ENCODE assay signal across 29 cellular contexts in the genomic region with DNA sequence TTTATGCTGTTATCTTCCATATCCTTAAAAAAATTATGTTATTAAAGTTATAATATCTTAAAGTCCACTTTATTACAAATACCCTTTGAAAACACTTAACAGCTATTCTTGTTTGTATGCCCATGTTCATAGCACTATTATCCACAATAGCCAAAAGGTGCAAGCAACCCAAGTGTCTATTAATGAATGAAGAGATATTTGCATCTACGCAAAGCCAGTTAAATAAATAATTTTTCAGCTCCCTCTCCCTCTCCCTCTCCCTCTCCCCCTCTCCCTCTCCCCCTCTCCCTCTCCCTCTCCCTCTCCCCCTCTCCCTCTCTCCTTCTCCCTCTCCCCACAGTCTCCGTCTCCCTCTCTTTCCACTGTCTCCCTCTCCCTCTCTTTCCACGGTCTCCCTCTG.
"Had no signal": no experiment of that assay in that cellular context is flagged by ENCODE, and none has a peak within 500 bp of the region (broad histone marks: within the 10 kb centered on the region; RNA-seq: fewer than 3 reads in every experiment).

No MANE protein-coding gene starts in this region.

- H3K4me3 Mint-ChIP-seq: naive thymus-derived CD4-positive, alpha-beta T cell; natural killer cell; nephron; neural crest cell; stimulated activated effector memory CD8-positive, alpha-beta T cell treated with anti-CD3 and anti-CD28 coated beads, Interleukin-12 subunit alpha, Interleukin-12 subunit beta, amount 100 ng/mL, for 72 hours; stimulated activated naive B cell treated with anti-CD40 and anti-IgM and Interleukin-4, amounts not matched to agents 10 μg/mL and 1 μg/mL and 100 μg/mL, for 72 hours; stimulated activated naive CD8-positive, alpha-beta T cell treated with anti-CD3 and anti-CD28 coated beads, Interleukin-15, Interleukin-2, amounts not matched to agents 100 ng/mL and 50 ng/mL, for 24 hours had no signal

- DNase-seq: naive thymus-derived CD4-positive, alpha-beta T cell; natural killer cell; nucleus accumbens; ovary; psoas muscle; right cardiac atrium; stimulated activated CD4-positive, alpha-beta T cell treated with anti-CD3 and anti-CD28 coated beads, Interleukin-15, amount 100 ng/mL, for 24 hours; stimulated activated CD4-positive, alpha-beta T cell treated with anti-CD3 and anti-CD28 coated beads, Interleukin-2, amount 100 ng/mL, for 24 hours; stimulated activated CD4-positive, alpha-beta T cell treated with anti-CD3 and anti-CD28 coated beads, Interleukin-2, amount 100 ng/mL, for 48 hours; stimulated activated CD4-positive, alpha-beta T cell treated with anti-CD3 and anti-CD28 coated beads, Interleukin-4, amount 100 ng/mL, for 24 hours; stimulated activated naive B cell treated with anti-CD40 and anti-IgM and Interleukin-4, amounts not matched to agents 10 μg/mL and 1 μg/mL and 100 μg/mL, for 72 hours; stimulated activated naive CD4-positive, alpha-beta T cell treated with Interleukin-2 at 50 U/mL for 16 hours; stomach; thyroid gland; trophoblast cell; upper lobe of left lung had no signal

- H3K9me3 Mint-ChIP-seq: naive thymus-derived CD4-positive, alpha-beta T cell; natural killer cell; neural crest cell; stimulated activated effector memory CD8-positive, alpha-beta T cell treated with anti-CD3 and anti-CD28 coated beads, Interleukin-12 subunit alpha, Interleukin-12 subunit beta, amount 100 ng/mL, for 72 hours; stimulated activated naive B cell treated with anti-CD40 and anti-IgM and Interleukin-4, amounts not matched to agents 10 μg/mL and 1 μg/mL and 100 μg/mL, for 72 hours; stimulated activated naive CD8-positive, alpha-beta T cell treated with anti-CD3 and anti-CD28 coated beads, Interleukin-15, Interleukin-2, amounts not matched to agents 100 ng/mL and 50 ng/mL, for 24 hours had no signal

- H3K4me1 Mint-ChIP-seq: natural killer cell; neural crest cell; stimulated activated effector memory CD8-positive, alpha-beta T cell treated with anti-CD3 and anti-CD28 coated beads, Interleukin-12 subunit alpha, Interleukin-12 subunit beta, amount 100 ng/mL, for 72 hours had no signal

- H3K27ac Mint-ChIP-seq: natural killer cell; nephron; progenitor cell of endocrine pancreas; stimulated activated naive B cell treated with anti-CD40 and anti-IgM and Interleukin-4, amounts not matched to agents 10 μg/mL and 1 μg/mL and 100 μg/mL, for 72 hours; stimulated activated naive CD8-positive, alpha-beta T cell treated with anti-CD3 and anti-CD28 coated beads, Interleukin-15, Interleukin-2, amounts not matched to agents 100 ng/mL and 50 ng/mL, for 24 hours had no signal

- H3K27ac ChIP-seq: neutrophil, ovary, parathyroid adenoma, psoas muscle, skin epidermis, stomach, thoracic aorta, thyroid gland, tibial nerve, upper lobe of left lung, vagina had no signal

- H3K4me1 ChIP-seq: parathyroid adenoma, psoas muscle, stomach, thyroid gland, upper lobe of left lung, vagina had no signal

- ATAC-seq: naive thymus-derived CD4-positive, alpha-beta T cell; natural killer cell; psoas muscle; right cardiac atrium; sciatic nerve; stimulated activated effector memory CD8-positive, alpha-beta T cell treated with anti-CD3 and anti-CD28 coated beads, Interleukin-12 subunit alpha, Interleukin-12 subunit beta, amount 100 ng/mL, for 72 hours; stimulated activated naive B cell treated with anti-CD40 and anti-IgM and Interleukin-4, amounts not matched to agents 10 μg/mL and 1 μg/mL and 100 μg/mL, for 72 hours had no signal

- FAIRE-seq: urothelium cell line had no signal

- H2AFZ ChIP-seq: parathyroid adenoma had no signal

- H3K4me3 ChIP-seq: ovary, psoas muscle, skin epidermis, stomach, thoracic aorta, thyroid gland, tibial nerve, upper lobe of left lung, vagina had no signal

- H3K36me3 ChIP-seq: ovary had no signal

- H3K9me3 ChIP-seq: neutrophil, ovary, psoas muscle, stomach, thoracic aorta, thyroid gland, tibial nerve, upper lobe of left lung, vagina had no signal

- H3K27me3 ChIP-seq: neutrophil, ovary, stomach, thyroid gland, tibial nerve, upper lobe of left lung, vagina had no signal

- H3K9ac ChIP-seq: parathyroid adenoma had no signal

- H3K27me3 Mint-ChIP-seq: naive thymus-derived CD4-positive, alpha-beta T cell; progenitor cell of endocrine pancreas; stimulated activated naive B cell treated with anti-CD40 and anti-IgM and Interleukin-4, amounts not matched to agents 10 μg/mL and 1 μg/mL and 100 μg/mL, for 72 hours; stimulated activated naive CD8-positive, alpha-beta T cell treated with anti-CD3 and anti-CD28 coated beads, Interleukin-15, Interleukin-2, amounts not matched to agents 100 ng/mL and 50 ng/mL, for 24 hours had no signal

- H3K79me2 ChIP-seq: parathyroid adenoma had no signal
